Comparison of ENCODE assay signal across 11 cellular contexts in genomic region chr6:14728396-14729024, GRCh38.
DNase-seq lines count a peak whose midpoint lies in the region; ATAC-seq, FAIRE-seq and TF ChIP-seq lines count a peak whose summit lies in the region.
"Had no signal": no experiment of that assay in that cellular context is flagged by ENCODE, and none has a peak within 500 bp of the region (broad histone marks: within the 10 kb centered on the region; RNA-seq: fewer than 3 reads in every experiment).

No MANE protein-coding gene starts in this region.

- no TSS peak for BruUV-seq in HepG2 (replicated peaks; lab: Mats Ljungman, UMichigan)

- in situ Hi-C loops in HepG2 (cut with HindIII; ENCODE audit: extremely low pct_ligation_motif_present, low pct_unique_long_range_greater_than_20kb), result no loop called here

- no peaks in the 10 kb centered on the region for H4K20me1 ChIP-seq in HepG2 (ENCODE audit: insufficient read depth, low read length)

- CTCF ChIA-PET in activated naive CD4-positive, alpha-beta T cell treated with anti-CD3 and anti-CD28 coated beads, Interleukin-2, amount 10 ng/mL, durations not matched to agents 7 days and 5 days (lab: Charles Lee), result interaction anchor here (1.0 kb wide), 1 partner anchor 17 kb away, joined by 3 read pairs; no protein-coding TSS in a partner anchor
- CTCF ChIA-PET in HepG2 (lab: Yijun Ruan, JAX; ENCODE audit: low intra/inter-chr PET ratio, low total read pairs), result no interaction called here

- intact Hi-C loops in HepG2 (cut with micrococcal nuclease; ENCODE audit: unreplicated experiment) (no loop called here), uterus (cut with DNase I; ENCODE audit: low total_unique reads) (no loop called here)

- H3K27ac ChIP-seq in HepG2 (ENCODE audit: extremely low read length, insufficient read depth, low read length) (no peak overlapping the region), uterus (peak overlapping the region; percentile 18 to 28)

- no peak overlapping the region for H2AFZ ChIP-seq in HepG2 (ENCODE audit: low read length)

- WGBS in HepG2 (ENCODE audit: low lambda C conversion rate), result 49% methylated on average over 10 of the region's 10 CpGs

- no peaks in the 10 kb centered on the region for H3K9me3 ChIP-seq in HepG2 (ENCODE audit: low read length)
- H3K9me3 ChIP-seq in uterus, result no peaks in the 10 kb centered on the region

- ATAC-seq in HepG2, result no peak
- no peak for ATAC-seq in HG03571 (IDR thresholded peaks at IDR 0.05; ENCODE audit: unreplicated experiment)
- no peak for ATAC-seq in HG02571 (IDR thresholded peaks at IDR 0.05; ENCODE audit: unreplicated experiment)

- POLR2A ChIA-PET in HepG2 (lab: Yijun Ruan, JAX), result no interaction called here

- no peaks in the 10 kb centered on the region for H3K36me3 ChIP-seq in HepG2 (replicated peaks in 1 of 2; ENCODE audit: control insufficient read depth in 1 of 2, insufficient read depth in 2 of 2, low read length in 2 of 2)
- H3K36me3 ChIP-seq in uterus, result no peaks in the 10 kb centered on the region

- H3K4me3 Mint-ChIP-seq in activated naive CD4-positive, alpha-beta T cell treated with anti-CD3 and anti-CD28 coated beads, Interleukin-2, amount 50 U/mL, for 24 hours, result no peak overlapping the region
- H3K4me3 Mint-ChIP-seq in activated naive CD4-positive, alpha-beta T cell treated with anti-CD3 and anti-CD28 coated beads, Interleukin-2, amount 10 ng/mL, durations not matched to agents 7 days and 5 days, result no peak overlapping the region
- no peak overlapping the region for H3K4me3 Mint-ChIP-seq in activated naive CD8-positive, alpha-beta T cell treated with anti-CD3 and anti-CD28 coated beads for 36 hours

- peaks cover 60% of the 10 kb centered on the region for H3K4me1 Mint-ChIP-seq in activated naive CD4-positive, alpha-beta T cell treated with anti-CD3 and anti-CD28 coated beads, Interleukin-2, amount 50 U/mL, for 24 hours
- H3K4me1 Mint-ChIP-seq in activated naive CD4-positive, alpha-beta T cell treated with anti-CD3 and anti-CD28 coated beads, Interleukin-2, amount 10 ng/mL, durations not matched to agents 7 days and 5 days, result peaks cover 48% of the 10 kb centered on the region
- H3K4me1 Mint-ChIP-seq in activated naive CD8-positive, alpha-beta T cell treated with anti-CD3 and anti-CD28 coated beads for 36 hours, result peaks cover 59% of the 10 kb centered on the region

- H3K4me1 ChIP-seq in HepG2 (ENCODE audit: insufficient read depth, low read length), result no peaks in the 10 kb centered on the region
- H3K4me1 ChIP-seq in uterus, result peaks cover 0 to 5% of the 10 kb centered on the region in 2 donors

- H3K27me3 Mint-ChIP-seq in activated naive CD4-positive, alpha-beta T cell treated with anti-CD3 and anti-CD28 coated beads, Interleukin-2, amount 50 U/mL, for 24 hours, result no peaks in the 10 kb centered on the region
- H3K27me3 Mint-ChIP-seq in activated naive CD4-positive, alpha-beta T cell treated with anti-CD3 and anti-CD28 coated beads, Interleukin-2, amount 10 ng/mL, durations not matched to agents 7 days and 5 days, result no peaks in the 10 kb centered on the region
- H3K27me3 Mint-ChIP-seq in activated naive CD8-positive, alpha-beta T cell treated with anti-CD3 and anti-CD28 coated beads for 36 hours, result no peaks in the 10 kb centered on the region

- H3K79me2 ChIP-seq in HepG2 (ENCODE audit: insufficient read depth, low read length), result no peaks in the 10 kb centered on the region

- H3K9me3 Mint-ChIP-seq in activated naive CD4-positive, alpha-beta T cell treated with anti-CD3 and anti-CD28 coated beads, Interleukin-2, amount 50 U/mL, for 24 hours, result no peaks in the 10 kb centered on the region
- peaks cover 9% of the 10 kb centered on the region for H3K9me3 Mint-ChIP-seq in activated naive CD4-positive, alpha-beta T cell treated with anti-CD3 and anti-CD28 coated beads, Interleukin-2, amount 10 ng/mL, durations not matched to agents 7 days and 5 days
- peaks cover 7% of the 10 kb centered on the region for H3K9me3 Mint-ChIP-seq in activated naive CD8-positive, alpha-beta T cell treated with anti-CD3 and anti-CD28 coated beads for 36 hours

- TF ChIP-seq POLR2A in HepG2 (IDR thresholded peaks at IDR 0.05; ENCODE audit: insufficient read depth in 1 of 2, low read depth in 2 of 2, low read length in 2 of 2) (no peak), uterus (IDR thresholded peaks at IDR 0.05) (no peak)

- DNase-seq in activated naive CD4-positive, alpha-beta T cell treated with anti-CD3 and anti-CD28 coated beads, Interleukin-2, amount 10 ng/mL, durations not matched to agents 7 days and 5 days, result no peak
- no peak for DNase-seq in activated naive CD8-positive, alpha-beta T cell treated with anti-CD3 and anti-CD28 coated beads for 36 hours
- no peak for DNase-seq in HepG2 (ENCODE audit: low spot score)
- DNase-seq in uterus, result peak; percentile 62 to 71
- no peak for DNase-seq in stimulated activated CD4-positive, alpha-beta T cell treated with anti-CD3 and anti-CD28 coated beads, Interleukin-4, amount 100 ng/mL, for 1 hour
- DNase-seq: amniotic stem cell; SHP77 treated with DMSO at 0.1 percent for 48 hours; stimulated activated CD4-positive, alpha-beta T cell treated with anti-CD3 and anti-CD28 coated beads, Interleukin-1b, Interleukin-23, amount 100 ng/mL, for 48 hours had no signal

- no peaks in the 10 kb centered on the region for H3K27me3 ChIP-seq in HepG2 (ENCODE audit: control insufficient read depth in 1 of 2, insufficient read depth in 2 of 2, low read length in 2 of 2)
- no peaks in the 10 kb centered on the region for H3K27me3 ChIP-seq in uterus

- TF ChIP-seq RAD21 in HepG2 (CRISPR knock-in tag; IDR thresholded peaks at IDR 0.05), result no peak

- no peak for TF ChIP-seq EP300 in HepG2 (IDR thresholded peaks at IDR 0.05; ENCODE audit: low read depth in 2 of 2, low read length in 2 of 2)
- no peak for TF ChIP-seq EP300 in HepG2 (CRISPR knock-in tag; IDR thresholded peaks at IDR 0.05; ENCODE audit: borderline replicate concordance)

- no peak overlapping the region for H3K4me2 ChIP-seq in HepG2 (ENCODE audit: low read depth, low read length)

- no peak for FAIRE-seq in HepG2 (lab: Jason Lieb, UNC)

- H3K4me3 ChIP-seq in HepG2 (replicated peaks in 1 of 3; ENCODE audit: insufficient read depth in 1 of 3, low read depth in 2 of 3, low read length in 3 of 3), result no peak overlapping the region
- no peak overlapping the region for H3K4me3 ChIP-seq in uterus

- H3K27ac Mint-ChIP-seq in activated naive CD4-positive, alpha-beta T cell treated with anti-CD3 and anti-CD28 coated beads, Interleukin-2, amount 50 U/mL, for 24 hours, result peak overlapping the region; percentile 82
- H3K27ac Mint-ChIP-seq in activated naive CD4-positive, alpha-beta T cell treated with anti-CD3 and anti-CD28 coated beads, Interleukin-2, amount 10 ng/mL, durations not matched to agents 7 days and 5 days, result no peak overlapping the region
- H3K27ac Mint-ChIP-seq in activated naive CD8-positive, alpha-beta T cell treated with anti-CD3 and anti-CD28 coated beads for 36 hours, result peak overlapping the region; percentile 89

- TF ChIP-seq CTCF in HepG2 (CRISPR knock-in tag; IDR thresholded peaks at IDR 0.05), result no peak
- no peak for TF ChIP-seq CTCF in uterus (IDR thresholded peaks at IDR 0.05)

- no peaks in the 10 kb centered on the region for H3K36me3 Mint-ChIP-seq in activated naive CD4-positive, alpha-beta T cell treated with anti-CD3 and anti-CD28 coated beads, Interleukin-2, amount 50 U/mL, for 24 hours
- H3K36me3 Mint-ChIP-seq in activated naive CD4-positive, alpha-beta T cell treated with anti-CD3 and anti-CD28 coated beads, Interleukin-2, amount 10 ng/mL, durations not matched to agents 7 days and 5 days, result peaks cover 2% of the 10 kb centered on the region
- peaks cover 20% of the 10 kb centered on the region for H3K36me3 Mint-ChIP-seq in activated naive CD8-positive, alpha-beta T cell treated with anti-CD3 and anti-CD28 coated beads for 36 hours

- H3K9ac ChIP-seq in HepG2 (ENCODE audit: insufficient read depth, low read depth, low read length), result no peak overlapping the region

TF ChIP-seq in HepG2, 621 proteins besides CTCF, POLR2A, EP300 and RAD21:
- TF ChIP-seq CEBPB (IDR thresholded peaks at IDR 0.05; ENCODE audit: borderline replicate concordance, low read depth, low read length), result peak; percentile 77
- TF ChIP-seq CREM (IDR thresholded peaks at IDR 0.05), result no peak
- no peak for TF ChIP-seq CREM (CRISPR knock-in tag; IDR thresholded peaks at IDR 0.05)

Comparison
In these comparisons a context has a peak if more than half of its experiments do, and no peak if none do; other contexts are left out.
1. DNase-seq: peak in uterus (2 of 2); none in activated naive CD4-positive, alpha-beta T cell treated with anti-CD3 and anti-CD28 coated beads, Interleukin-2, amount 10 ng/mL, durations not matched to agents 7 days and 5 days (single experiment), activated naive CD8-positive, alpha-beta T cell treated with anti-CD3 and anti-CD28 coated beads for 36 hours (single experiment), HepG2 (single experiment) and stimulated activated CD4-positive, alpha-beta T cell treated with anti-CD3 and anti-CD28 coated beads, Interleukin-4, amount 100 ng/mL, for 1 hour (single experiment).